Comparison of ENCODE assay signal across 23 cellular contexts in the genomic region with DNA sequence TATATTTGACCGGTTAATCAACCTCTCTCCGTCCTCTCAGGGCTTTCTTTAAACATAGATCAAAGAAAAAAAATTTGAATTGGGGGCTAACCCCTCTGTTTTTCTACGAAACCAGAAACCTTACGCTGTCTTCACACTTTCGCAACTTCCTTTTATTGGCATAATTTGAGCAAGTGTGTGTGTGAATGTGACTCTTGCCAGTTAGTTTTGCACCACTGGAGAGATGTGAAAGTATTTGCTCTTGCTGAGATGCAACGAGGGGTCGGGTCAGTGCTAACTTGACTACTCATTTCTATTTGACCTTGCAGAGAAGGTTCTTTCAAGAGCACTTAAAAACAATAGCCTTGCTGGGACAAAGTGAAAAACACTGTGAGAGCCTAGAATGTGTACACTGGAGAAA.
DNase-seq lines count a peak whose midpoint lies in the region; ATAC-seq and TF ChIP-seq lines count a peak whose summit lies in the region.
"Had no signal": no experiment of that assay in that cellular context is flagged by ENCODE, and none has a peak within 500 bp of the region (broad histone marks: within the 10 kb centered on the region; RNA-seq: fewer than 3 reads in every experiment).

No MANE protein-coding gene starts in this region.

- no peaks in the 10 kb centered on the region for H3K9me3 ChIP-seq in thyroid gland
- H3K9me3 ChIP-seq: prostate gland, stomach had no signal

- TF ChIP-seq POLR2A in thyroid gland (IDR thresholded peaks at IDR 0.05), result no peak

- H3K36me3 ChIP-seq in thyroid gland, result no peaks in the 10 kb centered on the region
- H3K36me3 ChIP-seq: prostate gland, stomach had no signal

- H3K9me3 Mint-ChIP-seq in activated CD8-positive, alpha-beta T cell treated with anti-CD3 and anti-CD28 coated beads for 36 hours, result no peaks in the 10 kb centered on the region
- no peaks in the 10 kb centered on the region for H3K9me3 Mint-ChIP-seq in activated CD8-positive, alpha-beta T cell treated with anti-CD3 and anti-CD28 coated beads, Interleukin-2, amount 10 ng/mL, durations not matched to agents 7 days and 5 days (ENCODE audit: insufficient read depth)
- no peaks in the 10 kb centered on the region for H3K9me3 Mint-ChIP-seq in activated B cell treated with CpG ODN at 0.5 μM for 24 hours
- no peaks in the 10 kb centered on the region for H3K9me3 Mint-ChIP-seq in activated CD4-positive, alpha-beta memory T cell treated with anti-CD3 and anti-CD28 coated beads, Interleukin-2, amount 10 ng/mL, durations not matched to agents 7 days and 5 days
- H3K9me3 Mint-ChIP-seq: activated T-helper 2 cell treated with anti-CD3 and anti-CD28 coated beads, Interferon-gamma antibody, Interleukin-2, Interleukin-4, amounts not matched to agents 10 μg/mL and 5 μg/mL and 100 μg/mL, durations not matched to agents 14 hours and 24 hours and 36 hours had no signal

- peaks cover 19% of the 10 kb centered on the region for H3K4me1 Mint-ChIP-seq in activated CD8-positive, alpha-beta T cell treated with anti-CD3 and anti-CD28 coated beads for 36 hours (ENCODE audit: low read depth)
- H3K4me1 Mint-ChIP-seq in activated CD8-positive, alpha-beta T cell treated with anti-CD3 and anti-CD28 coated beads, Interleukin-2, amount 10 ng/mL, durations not matched to agents 7 days and 5 days (ENCODE audit: low read depth), result peaks cover 24% of the 10 kb centered on the region
- H3K4me1 Mint-ChIP-seq in activated B cell treated with CpG ODN at 0.5 μM for 24 hours, result peaks cover 31% of the 10 kb centered on the region
- peaks cover 19% of the 10 kb centered on the region for H3K4me1 Mint-ChIP-seq in activated CD4-positive, alpha-beta memory T cell treated with anti-CD3 and anti-CD28 coated beads, Interleukin-2, amount 10 ng/mL, durations not matched to agents 7 days and 5 days

- ATAC-seq in activated CD8-positive, alpha-beta T cell treated with anti-CD3 and anti-CD28 coated beads for 36 hours, result no peak
- no peak for ATAC-seq in activated CD8-positive, alpha-beta T cell treated with anti-CD3 and anti-CD28 coated beads, Interleukin-2, amount 10 ng/mL, durations not matched to agents 7 days and 5 days
- ATAC-seq in activated B cell treated with CpG ODN at 0.5 μM for 24 hours (ENCODE audit: low read depth), result no peak
- ATAC-seq in Right ventricle myocardium superior (ENCODE audit: poor library complexity), result no peak
- ATAC-seq: activated CD4-positive, alpha-beta T cell treated with anti-CD3 and anti-CD28 coated beads for 36 hours; left lobe of liver had no signal

- peak; percentile 2 for DNase-seq in activated CD8-positive, alpha-beta T cell treated with anti-CD3 and anti-CD28 coated beads for 36 hours
- DNase-seq in activated CD8-positive, alpha-beta T cell treated with anti-CD3 and anti-CD28 coated beads, Interleukin-2, amount 10 ng/mL, durations not matched to agents 7 days and 5 days, result no peak
- DNase-seq in NOMO-1 (lab: John Stamatoyannopoulos, UW; ENCODE audit: unreplicated experiment in 2 of 2), result peak; percentile 83 to 87
- DNase-seq in activated B cell treated with CpG ODN at 0.5 μM for 24 hours, result no peak
- peak; percentile 39 to 59 for DNase-seq in thyroid gland
- no peak for DNase-seq in activated CD4-positive, alpha-beta memory T cell treated with anti-CD3 and anti-CD28 coated beads, Interleukin-2, amount 10 ng/mL, durations not matched to agents 7 days and 5 days
- no peak for DNase-seq in Right ventricle myocardium superior
- DNase-seq in cerebellar nuclear complex (lab: John Stamatoyannopoulos, UW), result no peak
- DNase-seq: activated CD4-positive, alpha-beta T cell treated with anti-CD3 and anti-CD28 coated beads for 36 hours; C1 segment of cervical spinal cord; head of caudate nucleus; NCI-H1694 treated with DMSO at 0.1 percent for 48 hours; NCI-H774; RPMI8226; stimulated activated CD4-positive, alpha-beta T cell treated with anti-CD3 and anti-CD28 coated beads, Interleukin-2, amount 100 ng/mL, for 48 hours; stomach; SW 1271 had no signal

- H3K27me3 Mint-ChIP-seq in activated CD8-positive, alpha-beta T cell treated with anti-CD3 and anti-CD28 coated beads for 36 hours, result peaks cover 1% of the 10 kb centered on the region
- H3K27me3 Mint-ChIP-seq in activated CD8-positive, alpha-beta T cell treated with anti-CD3 and anti-CD28 coated beads, Interleukin-2, amount 10 ng/mL, durations not matched to agents 7 days and 5 days (ENCODE audit: low read depth), result peaks cover 20% of the 10 kb centered on the region
- H3K27me3 Mint-ChIP-seq in activated B cell treated with CpG ODN at 0.5 μM for 24 hours, result peaks cover 7% of the 10 kb centered on the region
- H3K27me3 Mint-ChIP-seq in activated CD4-positive, alpha-beta memory T cell treated with anti-CD3 and anti-CD28 coated beads, Interleukin-2, amount 10 ng/mL, durations not matched to agents 7 days and 5 days, result peaks cover 19% of the 10 kb centered on the region

- no peak for TF ChIP-seq CTCF in activated CD8-positive, alpha-beta T cell treated with anti-CD3 and anti-CD28 coated beads for 36 hours (IDR thresholded peaks at IDR 0.05)
- TF ChIP-seq CTCF in activated B cell treated with CpG ODN at 0.5 μM for 24 hours (IDR thresholded peaks at IDR 0.05) (no peak), thyroid gland (IDR thresholded peaks at IDR 0.05) (no peak)

- intact Hi-C loops in activated CD8-positive, alpha-beta T cell treated with anti-CD3 and anti-CD28 coated beads for 36 hours (cut with micrococcal nuclease), result loop anchor here (5.0 kb wide), 1 partner anchor 85 kb away; no protein-coding TSS in a partner anchor
- intact Hi-C loops in activated B cell treated with CpG ODN at 0.5 μM for 24 hours (cut with micrococcal nuclease) (loop anchor here (10.0 kb wide), 1 partner anchor 778 kb away; a partner anchor contains a TSS), thyroid gland (cut with DNase I) (no loop called here), Right ventricle myocardium superior (cut with DNase I) (no loop called here)

- CTCF ChIA-PET in activated CD8-positive, alpha-beta T cell treated with anti-CD3 and anti-CD28 coated beads for 36 hours (lab: Charles Lee), result interaction anchor here (1.4 to 1.5 kb wide), 2 partner anchors 79 to 95 kb away, joined by 3 read pairs; no protein-coding TSS in a partner anchor
- CTCF ChIA-PET in activated CD8-positive, alpha-beta T cell treated with anti-CD3 and anti-CD28 coated beads, Interleukin-2, amount 10 ng/mL, durations not matched to agents 7 days and 5 days (lab: Charles Lee), result no interaction called here
- CTCF ChIA-PET in activated B cell treated with CpG ODN at 0.5 μM for 24 hours (lab: Charles Lee), result no interaction called here
- CTCF ChIA-PET in activated CD4-positive, alpha-beta memory T cell treated with anti-CD3 and anti-CD28 coated beads, Interleukin-2, amount 10 ng/mL, durations not matched to agents 7 days and 5 days (lab: Charles Lee), result no interaction called here

- peak overlapping the region; percentile 13 to 60 (median 37) for H3K27ac ChIP-seq in thyroid gland
- H3K27ac ChIP-seq: prostate gland, skin epidermis, stomach had no signal

- no peak overlapping the region for H3K27ac Mint-ChIP-seq in activated CD8-positive, alpha-beta T cell treated with anti-CD3 and anti-CD28 coated beads for 36 hours
- H3K27ac Mint-ChIP-seq in activated CD8-positive, alpha-beta T cell treated with anti-CD3 and anti-CD28 coated beads, Interleukin-2, amount 10 ng/mL, durations not matched to agents 7 days and 5 days, result no peak overlapping the region
- H3K27ac Mint-ChIP-seq in activated B cell treated with CpG ODN at 0.5 μM for 24 hours, result peak overlapping the region; percentile 26
- no peak overlapping the region for H3K27ac Mint-ChIP-seq in activated CD4-positive, alpha-beta memory T cell treated with anti-CD3 and anti-CD28 coated beads, Interleukin-2, amount 10 ng/mL, durations not matched to agents 7 days and 5 days
- H3K27ac Mint-ChIP-seq: activated CD4-positive, alpha-beta T cell treated with anti-CD3 and anti-CD28 coated beads for 36 hours; activated T-helper 2 cell treated with anti-CD3 and anti-CD28 coated beads, Interferon-gamma antibody, Interleukin-2, Interleukin-4, amounts not matched to agents 10 μg/mL and 5 μg/mL and 100 μg/mL, durations not matched to agents 14 hours and 24 hours and 36 hours; brain had no signal

- no peaks in the 10 kb centered on the region for H3K27me3 ChIP-seq in thyroid gland
- H3K27me3 ChIP-seq: stomach had no signal

- POLR2A ChIA-PET in activated CD8-positive, alpha-beta T cell treated with anti-CD3 and anti-CD28 coated beads for 36 hours (lab: Charles Lee), result no interaction called here
- POLR2A ChIA-PET in activated CD8-positive, alpha-beta T cell treated with anti-CD3 and anti-CD28 coated beads, Interleukin-2, amount 10 ng/mL, durations not matched to agents 7 days and 5 days (lab: Charles Lee), result no interaction called here
- POLR2A ChIA-PET in activated B cell treated with CpG ODN at 0.5 μM for 24 hours (lab: Charles Lee), result interaction anchor here (0.6 to 1.0 kb wide), 2 partner anchors 79 to 1136 kb away, joined by 3 to 5 read pairs; no protein-coding TSS in a partner anchor
- POLR2A ChIA-PET in activated CD4-positive, alpha-beta memory T cell treated with anti-CD3 and anti-CD28 coated beads, Interleukin-2, amount 10 ng/mL, durations not matched to agents 7 days and 5 days (lab: Charles Lee), result no interaction called here

- WGBS in thyroid gland, 2 donors, result 43 to 56% methylated on average over 7 of the region's 7 CpGs

- H3K4me1 ChIP-seq in thyroid gland, result peaks cover 23 to 33% of the 10 kb centered on the region in 2 donors
- H3K4me1 ChIP-seq: prostate gland had no signal

- no peak overlapping the region for H3K4me3 Mint-ChIP-seq in activated CD8-positive, alpha-beta T cell treated with anti-CD3 and anti-CD28 coated beads for 36 hours
- no peak overlapping the region for H3K4me3 Mint-ChIP-seq in activated CD8-positive, alpha-beta T cell treated with anti-CD3 and anti-CD28 coated beads, Interleukin-2, amount 10 ng/mL, durations not matched to agents 7 days and 5 days
- H3K4me3 Mint-ChIP-seq in activated B cell treated with CpG ODN at 0.5 μM for 24 hours, result no peak overlapping the region
- no peak overlapping the region for H3K4me3 Mint-ChIP-seq in activated CD4-positive, alpha-beta memory T cell treated with anti-CD3 and anti-CD28 coated beads, Interleukin-2, amount 10 ng/mL, durations not matched to agents 7 days and 5 days
- H3K4me3 Mint-ChIP-seq: activated CD4-positive, alpha-beta T cell treated with anti-CD3 and anti-CD28 coated beads for 36 hours; brain; neural crest cell had no signal

- no peak overlapping the region for H3K4me3 ChIP-seq in thyroid gland (replicated peaks in 1 of 3)
- H3K4me3 ChIP-seq: prostate gland, skin epidermis, stomach had no signal

- no peaks in the 10 kb centered on the region for H3K36me3 Mint-ChIP-seq in activated CD8-positive, alpha-beta T cell treated with anti-CD3 and anti-CD28 coated beads for 36 hours (ENCODE audit: low read depth)
- H3K36me3 Mint-ChIP-seq in activated CD8-positive, alpha-beta T cell treated with anti-CD3 and anti-CD28 coated beads, Interleukin-2, amount 10 ng/mL, durations not matched to agents 7 days and 5 days (ENCODE audit: low read depth), result no peaks in the 10 kb centered on the region
- no peaks in the 10 kb centered on the region for H3K36me3 Mint-ChIP-seq in activated B cell treated with CpG ODN at 0.5 μM for 24 hours (ENCODE audit: low read depth)
- no peaks in the 10 kb centered on the region for H3K36me3 Mint-ChIP-seq in activated CD4-positive, alpha-beta memory T cell treated with anti-CD3 and anti-CD28 coated beads, Interleukin-2, amount 10 ng/mL, durations not matched to agents 7 days and 5 days (ENCODE audit: low read depth)
- H3K36me3 Mint-ChIP-seq: brain had no signal

Comparison
In these comparisons a context has a peak if more than half of its experiments do, and no peak if none do; other contexts are left out.
1. DNase-seq: peak in activated CD8-positive, alpha-beta T cell treated with anti-CD3 and anti-CD28 coated beads for 36 hours (single experiment), NOMO-1 (2 of 2) and thyroid gland (2 of 2); none in activated CD8-positive, alpha-beta T cell treated with anti-CD3 and anti-CD28 coated beads, Interleukin-2, amount 10 ng/mL, durations not matched to agents 7 days and 5 days (single experiment), activated B cell treated with CpG ODN at 0.5 μM for 24 hours (single experiment), activated CD4-positive, alpha-beta memory T cell treated with anti-CD3 and anti-CD28 coated beads, Interleukin-2, amount 10 ng/mL, durations not matched to agents 7 days and 5 days (single experiment), Right ventricle myocardium superior (single experiment) and cerebellar nuclear complex (0 of 2).
2. intact Hi-C loops: an anchor here in activated CD8-positive, alpha-beta T cell treated with anti-CD3 and anti-CD28 coated beads for 36 hours (5.0 kb wide) and activated B cell treated with CpG ODN at 0.5 μM for 24 hours (10.0 kb wide); none called in thyroid gland and Right ventricle myocardium superior.